ENCODE assay signal across 13 cellular contexts in genomic region chr2:165681841-165682240, GRCh38.
A peak's percentile ranks its signal among the peaks of the same experiment; 100 is the strongest.
DNase-seq lines count a peak whose midpoint lies in the region.
"Had no signal": no experiment of that assay in that cellular context is flagged by ENCODE, and none has a peak within 500 bp of the region (broad histone marks: within the 10 kb centered on the region; RNA-seq: fewer than 3 reads in every experiment).

No MANE protein-coding gene starts in this region.

- intact Hi-C loops in posterior vena cava (cut with DNase I) = no loop called here

- H3K27ac ChIP-seq in angular gyrus (ENCODE audit: low read depth, low read length) = peak overlapping the region; percentile 80
- H3K27ac ChIP-seq: BLaER1, lower lobe of right lung, VCaP had no signal

- DNase-seq in NCI-H1436 treated with DMSO at 0.1 percent for 48 hours (lab: John Stamatoyannopoulos, UW) (peak; percentile 5), inferior parietal cortex (ENCODE audit: extremely low spot score) (peak; percentile 66), superior temporal gyrus (ENCODE audit: extremely low spot score) (peak; percentile 89), SKM-1 treated with dmso at 0.1 percent for 144 hours (lab: John Stamatoyannopoulos, UW; ENCODE audit: unreplicated experiment) (no peak), posterior vena cava (ENCODE audit: low spot score) (no peak), NK-92 (lab: John Stamatoyannopoulos, UW; ENCODE audit: unreplicated experiment) (no peak), NOMO-1 treated with dmso at 0.1 percent for 144 hours (lab: John Stamatoyannopoulos, UW; ENCODE audit: unreplicated experiment) (no peak)
- DNase-seq: activated naive CD4-positive, alpha-beta T cell treated with anti-CD3 and anti-CD28 coated beads, Interleukin-2, amount 10 ng/mL, durations not matched to agents 7 days and 5 days; lower lobe of right lung; MV-4-11 had no signal

Comparison
In these comparisons a context has a peak if more than half of its experiments do, and no peak if none do; other contexts are left out.
1. DNase-seq: peak in NCI-H1436 treated with DMSO at 0.1 percent for 48 hours (single experiment), inferior parietal cortex (single experiment) and superior temporal gyrus (single experiment); none in SKM-1 treated with dmso at 0.1 percent for 144 hours (single experiment), posterior vena cava (single experiment), NK-92 (single experiment) and NOMO-1 treated with dmso at 0.1 percent for 144 hours (single experiment).